17 cellular contexts compared by ENCODE assay signal in genomic region chr5:170781946-170782345, GRCh38. TPM values are rescaled to one million over a fixed set of nuclear protein-coding genes. Genes with fewer than 3 reads are reported as not detected.
DNase-seq lines count a peak whose midpoint lies in the region; ATAC-seq, FAIRE-seq and TF ChIP-seq lines count a peak whose summit lies in the region.
"Had no signal": no experiment of that assay in that cellular context is flagged by ENCODE, and none has a peak within 500 bp of the region (broad histone marks: within the 10 kb centered on the region; RNA-seq: fewer than 3 reads in every experiment).

No MANE protein-coding gene starts in this region.

- H2BK12ac ChIP-seq in H1 (ENCODE audit: low read depth, low read length), result no peak overlapping the region

- no peak overlapping the region for H2AFZ ChIP-seq in H1 (ENCODE audit: low read length)

- POLR2A ChIA-PET in H1 (lab: Charles Lee; ENCODE audit: partially characterized antibody), result no interaction called here

- no peak overlapping the region for H3K14ac ChIP-seq in H1 (ENCODE audit: insufficient read length)

- ATAC-seq in left lung, result no peak
- ATAC-seq: HCT116 had no signal

- H3K23me2 ChIP-seq in H1 (ENCODE audit: low read depth, low read length), result no peaks in the 10 kb centered on the region

- no peaks in the 10 kb centered on the region for H3K79me2 ChIP-seq in H1 (ENCODE audit: control insufficient read depth in 1 of 2, insufficient read depth in 2 of 2, low read length in 2 of 2)

- no peak overlapping the region for H3K4me3 ChIP-seq in H1 (ENCODE audit: extremely low read depth in 1 of 4, insufficient read depth in 2 of 4, low read depth in 3 of 4, low read length in 4 of 4)
- H3K4me3 ChIP-seq in small intestine (ENCODE audit: low read depth in 1 of 2, low read length in 2 of 2), result no peak overlapping the region
- H3K4me3 ChIP-seq in left lung, result no peak overlapping the region

- H3K36me3 ChIP-seq in H1 (ENCODE audit: control insufficient read depth in 2 of 4, insufficient read depth in 4 of 4, low read length in 3 of 4) (no peaks in the 10 kb centered on the region), small intestine (ENCODE audit: control insufficient read depth in 2 of 2, insufficient read depth in 2 of 2, low read length in 2 of 2) (no peaks in the 10 kb centered on the region), left lung (no peaks in the 10 kb centered on the region)

- no peak overlapping the region for H2AK5ac ChIP-seq in H1 (ENCODE audit: low read depth, low read length)

- H3K27me3 ChIP-seq in H1 (replicated peaks in 1 of 4; ENCODE audit: control insufficient read depth in 3 of 4, extremely low read depth in 1 of 4, insufficient read depth in 3 of 4, low read length in 3 of 4) (no peaks in the 10 kb centered on the region), small intestine (ENCODE audit: control insufficient read depth in 2 of 2, insufficient read depth in 2 of 2, low read length in 2 of 2) (no peaks in the 10 kb centered on the region), left lung (no peaks in the 10 kb centered on the region)

- no peaks in the 10 kb centered on the region for H3K9me3 Mint-ChIP-seq in Calu3 (ENCODE audit: low read depth, unreplicated experiment)
- H3K9me3 Mint-ChIP-seq in mesothelial cell of epicardium, result no peaks in the 10 kb centered on the region
- H3K9me3 Mint-ChIP-seq: H9 had no signal

- H3K27ac ChIP-seq in H1 (ENCODE audit: low read depth, low read length) (no peak overlapping the region), small intestine (ENCODE audit: low read depth in 1 of 2, low read length in 1 of 2) (peak overlapping the region in 1 of 2 donors; percentile 3), left lung (no peak overlapping the region)

- H3K4me2 ChIP-seq in H1 (ENCODE audit: insufficient read depth in 1 of 2, low read depth in 2 of 2, low read length in 2 of 2), result no peak overlapping the region

- 89% methylated on average over 1 of the region's 1 CpG; no CpG with 5 or more reads in 1 of the 2 experiments for WGBS in H1 (ENCODE audit: extremely low coverage in 1 of 2, insufficient coverage in 1 of 2, insufficient read length in 1 of 2, insufficient replicate concordance in 2 of 2, low coverage in 1 of 2, low lambda C conversion rate in 2 of 2, missing lambda C conversion rate in 1 of 2), 2 experiments
- WGBS in small intestine, 3 donors, result 57 to 65% (median 64%) methylated on average over 1 of the region's 1 CpG

- FAIRE-seq in H1 (lab: Jason Lieb, UNC) (no peak), small intestine (lab: Jason Lieb, UNC) (no peak), H54 (lab: Jason Lieb, UNC) (no peak)
- FAIRE-seq: G401.6, GM12892 had no signal

- H3K27ac Mint-ChIP-seq in Calu3 (ENCODE audit: unreplicated experiment), result peak overlapping the region; percentile 81
- H3K27ac Mint-ChIP-seq in mesothelial cell of epicardium, result peak overlapping the region; percentile 43
- H3K27ac Mint-ChIP-seq: CD4-positive, alpha-beta memory T cell; H9 had no signal

- no peak overlapping the region for H3K4ac ChIP-seq in H1 (replicated peaks; ENCODE audit: insufficient read length, low read depth, low read length)

- no peak overlapping the region for H3K9ac ChIP-seq in H1 (replicated peaks in 1 of 4; ENCODE audit: extremely low read depth in 1 of 4, low read depth in 3 of 4, low read length in 3 of 4)

- H3K4me3 Mint-ChIP-seq in Calu3 (ENCODE audit: low read depth, unreplicated experiment) (peak overlapping the region; percentile 99), mesothelial cell of epicardium (no peak overlapping the region)
- H3K4me3 Mint-ChIP-seq: CD4-positive, alpha-beta memory T cell; H9 had no signal

- no peaks in the 10 kb centered on the region for H3K9me3 ChIP-seq in H1 (ENCODE audit: insufficient read depth in 2 of 2, low read depth in 1 of 2, low read length in 1 of 2)
- H3K9me3 ChIP-seq in small intestine (ENCODE audit: control insufficient read depth, low read depth), result no peaks in the 10 kb centered on the region
- H3K9me3 ChIP-seq in left lung, result no peaks in the 10 kb centered on the region

- no peak overlapping the region for H3K23ac ChIP-seq in H1 (ENCODE audit: insufficient read length)

- H2BK20ac ChIP-seq in H1 (ENCODE audit: low read length), result peak overlapping the region; percentile 81; the same call in 1 of the 2 replicates

- no peak overlapping the region for H4K91ac ChIP-seq in H1 (replicated peaks; ENCODE audit: insufficient read length, low read length)

- H3K27me3 Mint-ChIP-seq in Calu3 (ENCODE audit: unreplicated experiment) (no peaks in the 10 kb centered on the region), mesothelial cell of epicardium (ENCODE audit: low read depth) (no peaks in the 10 kb centered on the region)

- peaks cover 0 to 5% (median 0%) of the 10 kb centered on the region in 4 experiments; a peak in 1 of 7 replicates for H3K4me1 ChIP-seq in H1 (replicated peaks in 1 of 4; ENCODE audit: control insufficient read depth in 3 of 4, insufficient read depth in 4 of 4, low read length in 3 of 4)
- H3K4me1 ChIP-seq in small intestine (ENCODE audit: control insufficient read depth in 2 of 2, insufficient read depth in 1 of 2, low read depth in 1 of 2, low read length in 1 of 2), result no peaks in the 10 kb centered on the region
- H3K4me1 ChIP-seq in left lung, result no peaks in the 10 kb centered on the region

- no peak for TF ChIP-seq POLR2A in H1 (IDR thresholded peaks at IDR 0.05; ENCODE audit: control extremely low read depth in 1 of 2, low read depth in 2 of 2, low read length in 2 of 2)
- TF ChIP-seq POLR2A in H54 (IDR thresholded peaks at IDR 0.05; ENCODE audit: low read depth, low read length), result no peak

- H3K56ac ChIP-seq in H1 (replicated peaks; ENCODE audit: insufficient read length, low read depth, low read length), result no peak overlapping the region

- no peak for TF ChIP-seq EP300 in H1 (IDR thresholded peaks at IDR 0.05; ENCODE audit: borderline replicate concordance in 1 of 2, low read depth in 2 of 2, low read length in 2 of 2)

- no peak overlapping the region for H2BK120ac ChIP-seq in H1 (replicated peaks; ENCODE audit: low read depth, low read length)

- no peak for TF ChIP-seq CTCF in Calu3 (IDR thresholded peaks at IDR 0.05; ENCODE audit: unreplicated experiment)
- TF ChIP-seq CTCF in H1 (IDR thresholded peaks at IDR 0.05; ENCODE audit: control extremely low read depth in 1 of 3, insufficient read depth in 1 of 3, low read depth in 1 of 3, low read length in 3 of 3), result no peak
- no peak for TF ChIP-seq CTCF in mesothelial cell of epicardium (IDR thresholded peaks at IDR 0.05; ENCODE audit: unreplicated experiment)
- TF ChIP-seq CTCF in left lung (IDR thresholded peaks at IDR 0.05), result no peak

- no peak for DNase-seq in Calu3
- DNase-seq in H1 (ENCODE audit: low read depth in 1 of 2, low spot score in 2 of 2), result no peak
- no peak for DNase-seq in mesothelial cell of epicardium (ENCODE audit: low spot score in 2 of 2, unreplicated experiment in 2 of 2)
- DNase-seq in small intestine, result peak; percentile 12
- no peak for DNase-seq in stimulated activated naive CD4-positive, alpha-beta T cell (lab: John Stamatoyannopoulos, UW)
- DNase-seq in H54 (ENCODE audit: insufficient read length, low spot score), result no peak
- DNase-seq in left lung, result no peak
- DNase-seq: C1 segment of cervical spinal cord; CD4-positive, alpha-beta memory T cell; DND-41; GOT3; H9 had no signal

- H3K79me1 ChIP-seq in H1 (ENCODE audit: low read depth, low read length), result no peaks in the 10 kb centered on the region

- intact Hi-C loops in Calu3 (cut with micrococcal nuclease; ENCODE audit: unreplicated experiment), result loop anchor here (1.0 to 5.0 kb wide), 3 partner anchors 25 to 605 kb away; partner anchors contain the start of gene NPM1
- intact Hi-C loops in left lung (cut with DNase I), result no loop called here

- TF ChIP-seq RAD21 in H1 (IDR thresholded peaks at IDR 0.05 in 1 of 2, conservative IDR thresholded peaks at IDR 0.05 in 1 of 2; ENCODE audit: low read depth in 2 of 2, low read length in 2 of 2), result no peak

- TSS peak; percentile 74 for BruUV-seq in Calu3 (replicated peaks; lab: Mats Ljungman, UMichigan)

- peaks cover 50% of the 10 kb centered on the region for H3K36me3 Mint-ChIP-seq in Calu3 (ENCODE audit: insufficient read depth, unreplicated experiment)
- H3K36me3 Mint-ChIP-seq in mesothelial cell of epicardium, result no peaks in the 10 kb centered on the region
- H3K36me3 Mint-ChIP-seq: CD4-positive, alpha-beta memory T cell had no signal

- H4K20me1 ChIP-seq in H1 (replicated peaks in 1 of 2; ENCODE audit: control insufficient read depth in 1 of 2, insufficient read depth in 2 of 2, low read length in 2 of 2), result no peaks in the 10 kb centered on the region

- H2BK5ac ChIP-seq in H1 (ENCODE audit: low read depth, low read length), result no peak overlapping the region

- H4K5ac ChIP-seq in H1 (ENCODE audit: insufficient read length, low read depth, low read length), result no peak overlapping the region

- no peak overlapping the region for H4K8ac ChIP-seq in H1 (ENCODE audit: extremely low read depth, insufficient read depth, low read length)

- H3K18ac ChIP-seq in H1 (ENCODE audit: extremely low read depth, low read length), result no peak overlapping the region

- H3K4me1 Mint-ChIP-seq in Calu3 (ENCODE audit: low read depth, unreplicated experiment), result peaks cover 60% of the 10 kb centered on the region
- peaks cover 62% of the 10 kb centered on the region for H3K4me1 Mint-ChIP-seq in mesothelial cell of epicardium
- H3K4me1 Mint-ChIP-seq: CD4-positive, alpha-beta memory T cell had no signal

- H2BK15ac ChIP-seq in H1 (ENCODE audit: low read length), result no peak overlapping the region

- CTCF ChIA-PET in Calu3 (lab: Charles Lee), result interaction anchor here (1.0 to 3.0 kb wide), 8 partner anchors 8 to 38 kb away, joined by 3 to 28 read pairs (median 6); no protein-coding TSS in a partner anchor
- CTCF ChIA-PET in H1 (lab: Charles Lee; ENCODE audit: partially characterized antibody), result interaction anchor here (0.6 to 16.6 kb wide), 5 partner anchors 10 to 145 kb away, joined by 3 to 650 read pairs (median 22); no protein-coding TSS in a partner anchor

TF ChIP-seq in H1, 55 proteins besides CTCF, POLR2A, EP300 and RAD21 (continues in another document):
- no peak for TF ChIP-seq BRCA1 (IDR thresholded peaks at IDR 0.05; ENCODE audit: low read depth, low read length)
- no peak for TF ChIP-seq SP2 (IDR thresholded peaks at IDR 0.05; ENCODE audit: low read length)
- no peak for TF ChIP-seq JUN (IDR thresholded peaks at IDR 0.05; ENCODE audit: low read depth, low read length)

RNA-seq across cellular contexts. Expression of gene GABRP, which starts 1.6 kb away (rescaled TPM):
- 1,275 and 1,278 TPM in 2 replicates for total RNA-seq in Calu3 (2022)
- 3.7 and 3.9 TPM in 2 replicates for total RNA-seq in H1 (2021; fragmentation: NEBNext Ultra II Directional; extraction: Animal tissue kit (Norgen Biotek cat#: 25700))
- 2.5 and 4.0 TPM in 2 replicates for polyA plus RNA-seq in H1 (2011; rRNA removed)
- 3.6 TPM for polyA plus RNA-seq in H1 (2011; cell fraction: cytosol; rRNA removed)
- 5.2 TPM for polyA plus RNA-seq in H1 (2011; cell fraction: nucleus; rRNA removed)
- polyA plus RNA-seq in H1 (2012, experiment 1 of 2), result 2.7 to 5.2 TPM (median 4.1 TPM) in 4 replicates
- 0.38 TPM for polyA plus RNA-seq in H1 (2012, experiment 2 of 2)
- polyA plus RNA-seq in H1 (2013, experiment 1 of 2), result 6.8 TPM
- 8.3 TPM for polyA plus RNA-seq in H1 (2013, experiment 2 of 2)
- 6.1 and 11.5 TPM in 2 replicates for polyA minus RNA-seq in H1 (2011; rRNA and poly(A)+ RNA removed)
- 2.1 TPM for polyA minus RNA-seq in H1 (2011; cell fraction: cytosol; rRNA and poly(A)+ RNA removed)
- 3.4 TPM for polyA minus RNA-seq in H1 (2011; cell fraction: nucleus; rRNA and poly(A)+ RNA removed)
- 274 to 327 TPM (median 301 TPM) in 3 replicates for total RNA-seq in mesothelial cell of epicardium
- 1 to 10 TPM; 2.2 to 8.4 (median 3.4) TPM for polyA plus RNA-seq in small intestine
- under 1 TPM; 0.10 to 0.26 TPM for total RNA-seq in left lung
- total RNA-seq: A172; CD4-positive, alpha-beta memory T cell had no signal
- polyA plus RNA-seq: BJ; CD4-positive, alpha-beta memory T cell had no signal

Comparison
In these comparisons a context has a peak if more than half of its experiments do, and no peak if none do; other contexts are left out.
1. RNA of gene GABRP, which starts 1.6 kb away (total RNA-seq): 1,275 to 1,278 TPM in Calu3 and 274 to 327 TPM in mesothelial cell of epicardium; 3.7 to 3.9 TPM in H1 and 0.10 to 0.26 TPM in left lung; every median in the first group is over 10 times any median in the second.